Comparison of ENCODE assay signal across 17 cellular contexts in genomic region chr1:241235236-241235897, GRCh38.
DNase-seq lines count a peak whose midpoint lies in the region; ATAC-seq and TF ChIP-seq lines count a peak whose summit lies in the region.
"Had no signal": no experiment of that assay in that cellular context is flagged by ENCODE, and none has a peak within 500 bp of the region (broad histone marks: within the 10 kb centered on the region; RNA-seq: fewer than 3 reads in every experiment).

No MANE protein-coding gene starts in this region.

- no peak overlapping the region for H2AFZ ChIP-seq in SK-N-SH (ENCODE audit: low read depth)

- TF ChIP-seq RAD21 in SK-N-SH (IDR thresholded peaks at IDR 0.05; ENCODE audit: low read length): no peak

- TF ChIP-seq EP300 in SK-N-SH (IDR thresholded peaks at IDR 0.05; ENCODE audit: borderline replicate concordance in 1 of 2, low read depth in 1 of 2, low read length in 1 of 2): no peak

- POLR2A ChIA-PET in SK-N-SH (lab: Yijun Ruan, JAX): no interaction called here
- POLR2A ChIA-PET in naive thymus-derived CD8-positive, alpha-beta T cell (lab: Charles Lee): no interaction called here

- no peaks in the 10 kb centered on the region for H3F3A ChIP-seq in SK-N-SH (replicated peaks; ENCODE audit: insufficient read depth)

- no peaks in the 10 kb centered on the region for H3K36me3 ChIP-seq in SK-N-SH (replicated peaks in 1 of 2; ENCODE audit: control insufficient read depth in 1 of 2, insufficient read depth in 2 of 2, low read length in 1 of 2)
- H3K36me3 ChIP-seq: left lung, prostate gland, stomach, uterus had no signal

- no peak overlapping the region for H3K4me2 ChIP-seq in SK-N-SH

- no peak for TF ChIP-seq CTCF in SK-N-SH (IDR thresholded peaks at IDR 0.05)

- no peaks in the 10 kb centered on the region for H3K9me2 ChIP-seq in SK-N-SH

- no peaks in the 10 kb centered on the region for H3K9me3 ChIP-seq in SK-N-SH
- H3K9me3 ChIP-seq: left lung, prostate gland, stomach, uterus had no signal

- H3K27ac Mint-ChIP-seq in naive thymus-derived CD8-positive, alpha-beta T cell: no peak overlapping the region
- H3K27ac Mint-ChIP-seq: activated CD4-positive, alpha-beta memory T cell treated with anti-CD3 and anti-CD28 coated beads, Interleukin-2, amount 10 ng/mL, durations not matched to agents 7 days and 5 days; activated T-helper 1 cell treated with anti-CD3 and anti-CD28 coated beads, Interleukin-12 subunit alpha, Interleukin-12 subunit beta, Interleukin-2, Interleukin-4 antibody, amounts not matched to agents 30 ng/mL and 10 ng/mL and 1 ng/mL, durations not matched to agents 14 hours and 24 hours and 36 hours had no signal

- CTCF ChIA-PET in SK-N-SH (lab: Yijun Ruan, JAX): interaction anchor here (0.6 kb wide), 1 partner anchor 21 kb away, joined by 3 read pairs; no protein-coding TSS in a partner anchor

- peak; percentile 34 for DNase-seq in SK-N-SH
- DNase-seq in dermis blood vessel endothelial cell: peak; percentile 10
- DNase-seq in medulla oblongata (ENCODE audit: extremely low spot score): peak; percentile 76
- no peak for DNase-seq in HT-29 (ENCODE audit: low spot score)
- DNase-seq in naive thymus-derived CD8-positive, alpha-beta T cell: no peak
- DNase-seq: activated CD4-positive, alpha-beta memory T cell treated with anti-CD3 and anti-CD28 coated beads, Interleukin-2, amount 10 ng/mL, durations not matched to agents 7 days and 5 days; left lung; MV-4-11; stomach; uterus had no signal

- no peaks in the 10 kb centered on the region for H3K4me1 Mint-ChIP-seq in naive thymus-derived CD8-positive, alpha-beta T cell
- H3K4me1 Mint-ChIP-seq: activated CD4-positive, alpha-beta memory T cell treated with anti-CD3 and anti-CD28 coated beads, Interleukin-2, amount 10 ng/mL, durations not matched to agents 7 days and 5 days had no signal

- no peaks in the 10 kb centered on the region for H3K79me2 ChIP-seq in SK-N-SH (ENCODE audit: insufficient read depth)

- no peak overlapping the region for H3K27ac ChIP-seq in SK-N-SH (ENCODE audit: low read depth in 2 of 2, low read length in 1 of 2)
- H3K27ac ChIP-seq: left lung, prostate gland, stomach, uterus had no signal

- peaks cover 0 to 20% (median 2%) of the 10 kb centered on the region in 9 donors for H3K9me3 Mint-ChIP-seq in naive thymus-derived CD8-positive, alpha-beta T cell
- H3K9me3 Mint-ChIP-seq: activated T-helper 1 cell treated with anti-CD3 and anti-CD28 coated beads, Interleukin-12 subunit alpha, Interleukin-12 subunit beta, Interleukin-2, Interleukin-4 antibody, amounts not matched to agents 30 ng/mL and 10 ng/mL and 1 ng/mL, durations not matched to agents 14 hours and 24 hours and 36 hours had no signal

- H3K4me3 ChIP-seq in SK-N-SH (ENCODE audit: low read depth in 2 of 2, low read length in 1 of 2): no peak overlapping the region
- H3K4me3 ChIP-seq: left lung, prostate gland, stomach, uterus had no signal

- no peaks in the 10 kb centered on the region for H3K27me3 ChIP-seq in SK-N-SH (ENCODE audit: insufficient read depth)
- H3K27me3 ChIP-seq: left lung, stomach, uterus had no signal

- H4K20me1 ChIP-seq in SK-N-SH (ENCODE audit: insufficient read depth): no peaks in the 10 kb centered on the region

- ATAC-seq in SK-N-SH treated with all-trans-retinoic acid at 6 μM for 48 hours: no peak
- ATAC-seq in GM19328 (IDR thresholded peaks at IDR 0.05; ENCODE audit: unreplicated experiment): no peak
- no peak for ATAC-seq in GM21423 (IDR thresholded peaks at IDR 0.05; ENCODE audit: unreplicated experiment)
- ATAC-seq in naive thymus-derived CD8-positive, alpha-beta T cell: no peak
- ATAC-seq: HepG2, left lung, Panc1 had no signal

- H3K4me1 ChIP-seq in SK-N-SH (ENCODE audit: control insufficient read depth in 1 of 2, insufficient read depth in 2 of 2, low read depth in 1 of 2, low read length in 1 of 2): no peaks in the 10 kb centered on the region; a peak in 1 of 4 replicates
- H3K4me1 ChIP-seq: left lung, prostate gland, stomach, uterus had no signal

- 38% methylated on average over 2 of the region's 2 CpGs for WGBS in SK-N-SH (ENCODE audit: low lambda C conversion rate)

- H3K9ac ChIP-seq in SK-N-SH: no peak overlapping the region

- peaks cover 0 to 4% (median 0%) of the 10 kb centered on the region in 5 donors for H3K27me3 Mint-ChIP-seq in naive thymus-derived CD8-positive, alpha-beta T cell
- H3K27me3 Mint-ChIP-seq: activated CD4-positive, alpha-beta memory T cell treated with anti-CD3 and anti-CD28 coated beads, Interleukin-2, amount 10 ng/mL, durations not matched to agents 7 days and 5 days had no signal

- no peak overlapping the region for H3K4me3 Mint-ChIP-seq in naive thymus-derived CD8-positive, alpha-beta T cell
- H3K4me3 Mint-ChIP-seq: activated CD4-positive, alpha-beta memory T cell treated with anti-CD3 and anti-CD28 coated beads, Interleukin-2, amount 10 ng/mL, durations not matched to agents 7 days and 5 days; activated T-helper 1 cell treated with anti-CD3 and anti-CD28 coated beads, Interleukin-12 subunit alpha, Interleukin-12 subunit beta, Interleukin-2, Interleukin-4 antibody, amounts not matched to agents 30 ng/mL and 10 ng/mL and 1 ng/mL, durations not matched to agents 14 hours and 24 hours and 36 hours had no signal

- no peaks in the 10 kb centered on the region for H3K36me3 Mint-ChIP-seq in naive thymus-derived CD8-positive, alpha-beta T cell

TF ChIP-seq in SK-N-SH, 30 proteins besides CTCF, POLR2A, EP300 and RAD21 (continues in another document):
- TF ChIP-seq MAX (IDR thresholded peaks at IDR 0.05; ENCODE audit: low read depth) (no peak), MXI1 (IDR thresholded peaks at IDR 0.05; ENCODE audit: low read depth, low read length) (no peak), ELF1 (IDR thresholded peaks at IDR 0.05) (no peak), FOXJ3 (CRISPR knock-in tag; IDR thresholded peaks at IDR 0.05) (no peak), GABPA (IDR thresholded peaks at IDR 0.05; ENCODE audit: low read depth) (no peak), CHD2 (IDR thresholded peaks at IDR 0.05; ENCODE audit: low read length, partially characterized antibody) (no peak), NFIC (IDR thresholded peaks at IDR 0.05; ENCODE audit: borderline replicate concordance) (no peak), RCOR1 (IDR thresholded peaks at IDR 0.05; ENCODE audit: low read length) (no peak)

TF ChIP-seq in SK-N-SH treated with all-trans-retinoic acid at 6 μM for 48 hours, 23 proteins besides CTCF, POLR2A, EP300 and RAD21:
- no peak for TF ChIP-seq ZNF565 (CRISPR knock-in tag; conservative IDR thresholded peaks at IDR 0.05; ENCODE audit: low read depth)
- TF ChIP-seq CSDC2 (CRISPR knock-in tag; IDR thresholded peaks at IDR 0.05): no peak
- TF ChIP-seq ZC3H10 (CRISPR knock-in tag; IDR thresholded peaks at IDR 0.05): no peak

Comparison
In these comparisons a context has a peak if more than half of its experiments do, and no peak if none do; other contexts are left out.
1. DNase-seq: peak in SK-N-SH (single experiment), dermis blood vessel endothelial cell (single experiment) and medulla oblongata (single experiment); none in HT-29 (single experiment) and naive thymus-derived CD8-positive, alpha-beta T cell (0 of 10).